Comparison of ENCODE assay signal across 1 cellular context in genomic region chr10:75497997-75498797, GRCh38.
TF ChIP-seq lines count a peak whose summit lies in the region.

No MANE protein-coding gene starts in this region.

TF ChIP-seq in HEK293, 187 proteins besides CTCF, POLR2A, EP300 and RAD21 (continued from another document and continues in another):
- TF ChIP-seq ZBTB11 (tag by site-specific recombination; conservative IDR thresholded peaks at IDR 0.05; ENCODE audit: low read depth) (0 out of 2 replicates have a peak, but pooled peaks have one; percentile 18), OVOL3 (tag by site-specific recombination; IDR thresholded peaks at IDR 0.05) (no peak), ZNF596 (tag by site-specific recombination; IDR thresholded peaks at IDR 0.05) (no peak), PRDM2 (tag by site-specific recombination; IDR thresholded peaks at IDR 0.05; ENCODE audit: borderline replicate concordance) (no peak), ZNF561 (tag by site-specific recombination; IDR thresholded peaks at IDR 0.05; ENCODE audit: borderline replicate concordance) (no peak), HOXD13 (CRISPR knock-in tag; IDR thresholded peaks at IDR 0.05; ENCODE audit: borderline replicate concordance) (no peak), ZNF629 (tag by site-specific recombination; IDR thresholded peaks at IDR 0.05) (no peak), ZNF488 (tag by site-specific recombination; IDR thresholded peaks at IDR 0.05) (no peak), ZNF302 (tag by site-specific recombination; IDR thresholded peaks at IDR 0.05; ENCODE audit: low read depth) (no peak), ZSCAN4 (tag by site-specific recombination; IDR thresholded peaks at IDR 0.05) (peak; percentile 88), ZNF202 (tag by site-specific recombination; IDR thresholded peaks at IDR 0.05; ENCODE audit: borderline replicate concordance) (no peak), ZNF621 (tag by site-specific recombination; IDR thresholded peaks at IDR 0.05) (no peak), ZNF529 (tag by site-specific recombination; IDR thresholded peaks at IDR 0.05; ENCODE audit: insufficient replicate concordance) (no peak), ZNF362 (tag by site-specific recombination; IDR thresholded peaks at IDR 0.05) (no peak), ZNF280C (tag by site-specific recombination; IDR thresholded peaks at IDR 0.05) (no peak), ZNF26 (tag by site-specific recombination; IDR thresholded peaks at IDR 0.05) (no peak), ZBTB20 (tag by site-specific recombination; IDR thresholded peaks at IDR 0.05) (no peak), KLF17 (tag by site-specific recombination; IDR thresholded peaks at IDR 0.05) (no peak), ZNF221 (tag by site-specific recombination; IDR thresholded peaks at IDR 0.05; ENCODE audit: borderline replicate concordance) (no peak), KLF16 (tag by site-specific recombination; IDR thresholded peaks at IDR 0.05) (peak; percentile 58; the same call in 1 of the 2 replicates), ZFP3 (tag by site-specific recombination; IDR thresholded peaks at IDR 0.05; ENCODE audit: low read depth) (no peak), ZNF274 (IDR thresholded peaks at IDR 0.05; ENCODE audit: low read length) (no peak), ZNF274 (tag by site-specific recombination; IDR thresholded peaks at IDR 0.05; ENCODE audit: borderline replicate concordance) (no peak), ZNF639 (tag by site-specific recombination; IDR thresholded peaks at IDR 0.05) (no peak), ZSCAN18 (tag by site-specific recombination; IDR thresholded peaks at IDR 0.05) (no peak), ZNF121 (tag by site-specific recombination; IDR thresholded peaks at IDR 0.05) (no peak), ZNF311 (tag by site-specific recombination; IDR thresholded peaks at IDR 0.05; ENCODE audit: borderline replicate concordance) (no peak), ZNF585B (tag by site-specific recombination; IDR thresholded peaks at IDR 0.05) (no peak), GLI2 (tag by site-specific recombination; IDR thresholded peaks at IDR 0.05; ENCODE audit: borderline replicate concordance, low read depth) (no peak), SP7 (tag by site-specific recombination; IDR thresholded peaks at IDR 0.05) (peak; percentile 100), PRDM6 (tag by site-specific recombination; IDR thresholded peaks at IDR 0.05) (peak; percentile 50; the same call in 1 of the 2 replicates), ZNF785 (tag by site-specific recombination; IDR thresholded peaks at IDR 0.05) (no peak)
